ENCODE assay signal across 8 cellular contexts in the genomic region with DNA sequence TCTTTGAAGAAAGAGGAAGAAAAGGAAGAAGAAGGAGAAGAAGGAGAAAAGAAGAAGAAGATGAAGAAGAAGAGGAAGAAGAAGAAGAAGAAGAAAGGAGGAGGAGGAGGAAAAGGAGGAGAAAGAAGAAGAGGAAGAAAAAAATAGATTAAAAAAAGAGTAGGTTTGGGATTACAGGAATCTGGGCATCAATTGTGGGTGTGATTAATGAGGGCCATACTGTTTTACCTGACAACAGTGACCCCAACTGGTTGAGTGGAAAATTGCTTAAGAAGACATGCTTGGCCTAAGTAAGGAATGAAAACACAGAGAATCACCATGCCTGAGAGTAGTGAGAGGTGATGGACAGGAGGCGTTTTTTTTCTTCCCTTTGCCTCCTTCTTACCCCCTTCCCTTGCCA.
A peak's percentile ranks its signal among the peaks of the same experiment; 100 is the strongest.
DNase-seq lines count a peak whose midpoint lies in the region; ATAC-seq and TF ChIP-seq lines count a peak whose summit lies in the region.

No MANE protein-coding gene starts in this region.

- TF ChIP-seq POLR2A in testis (IDR thresholded peaks at IDR 0.05) (no peak), thyroid gland (IDR thresholded peaks at IDR 0.05) (no peak)

- no peak overlapping the region for H3K4me3 ChIP-seq in NT2/D1 (ENCODE audit: insufficient read length, low read depth)
- H3K4me3 ChIP-seq in testis = no peak overlapping the region
- H3K4me3 ChIP-seq in thyroid gland (replicated peaks in 1 of 3) = no peak overlapping the region

- TF ChIP-seq CTCF in testis (IDR thresholded peaks at IDR 0.05) = no peak
- peak in 2 of 6 experiments; percentile 15 to 16 for TF ChIP-seq CTCF in thyroid gland (IDR thresholded peaks at IDR 0.05)

- H3K27me3 ChIP-seq in NT2/D1 (ENCODE audit: insufficient read depth, insufficient read length) = no peaks in the 10 kb centered on the region
- H3K27me3 ChIP-seq in testis = no peaks in the 10 kb centered on the region
- H3K27me3 ChIP-seq in thyroid gland = no peaks in the 10 kb centered on the region

- WGBS in testis, 2 donors = 26 to 27% methylated on average over 1 of the region's 1 CpG
- 29 to 39% methylated on average over 1 of the region's 1 CpG for WGBS in thyroid gland, 2 donors

- intact Hi-C loops in testis (cut with DNase I; ENCODE audit: low total_unique reads) (no loop called here), thyroid gland (cut with DNase I) (no loop called here)

- peak; percentile 58 for ATAC-seq in GM19397 (IDR thresholded peaks at IDR 0.05; ENCODE audit: unreplicated experiment)
- ATAC-seq in HG03139 (IDR thresholded peaks at IDR 0.05; ENCODE audit: unreplicated experiment) = peak; percentile 89

- no peaks in the 10 kb centered on the region for H3K9me3 ChIP-seq in NT2/D1 (ENCODE audit: insufficient read depth, low read length)
- no peaks in the 10 kb centered on the region for H3K9me3 ChIP-seq in testis
- H3K9me3 ChIP-seq in thyroid gland = no peaks in the 10 kb centered on the region

- no peaks in the 10 kb centered on the region for H3K36me3 ChIP-seq in NT2/D1 (ENCODE audit: insufficient read depth, insufficient read length, low read length)
- H3K36me3 ChIP-seq in testis (ENCODE audit: low read depth, missing control alignments) = no peaks in the 10 kb centered on the region
- H3K36me3 ChIP-seq in thyroid gland = no peaks in the 10 kb centered on the region

- H3K27ac ChIP-seq in testis (no peak overlapping the region), thyroid gland (no peak overlapping the region)

- H3K4me1 ChIP-seq in NT2/D1 (ENCODE audit: insufficient read depth, insufficient read length) (no peaks in the 10 kb centered on the region), testis (no peaks in the 10 kb centered on the region), thyroid gland (no peaks in the 10 kb centered on the region)

- H3K9ac ChIP-seq in NT2/D1 (ENCODE audit: insufficient read length, low read depth) = no peak overlapping the region

- DNase-seq in NOMO-1 (lab: John Stamatoyannopoulos, UW; ENCODE audit: unreplicated experiment in 2 of 2) (peak; percentile 26 to 41), NOMO-1 treated with dmso at 0.1 percent for 144 hours (lab: John Stamatoyannopoulos, UW; ENCODE audit: unreplicated experiment) (no peak), NT2/D1 (ENCODE audit: low read depth, low spot score) (peak; percentile 52), fibroblast of the conjunctiva (ENCODE audit: low read depth) (peak; percentile 16), testis (peak; percentile 33), thyroid gland (no peak)

Comparison
In these comparisons a context has a peak if more than half of its experiments do, and no peak if none do; other contexts are left out.
1. DNase-seq: peak in NOMO-1 (2 of 2), NT2/D1 (single experiment), fibroblast of the conjunctiva (single experiment) and testis (single experiment); none in NOMO-1 treated with dmso at 0.1 percent for 144 hours (single experiment) and thyroid gland (0 of 2).